Comparison of ENCODE assay signal across 1 cellular context in genomic region chr1:154843913-154844681, GRCh38.
TF ChIP-seq lines count a peak whose summit lies in the region.

No MANE protein-coding gene starts in this region.

TF ChIP-seq in GM12878, 131 proteins besides CTCF, POLR2A, EP300 and RAD21 (continued from another document):
- TF ChIP-seq ZBTB40 (IDR thresholded peaks at IDR 0.05; ENCODE audit: borderline replicate concordance), result no peak
- no peak for TF ChIP-seq POLR2AphosphoS2 (IDR thresholded peaks at IDR 0.05; ENCODE audit: low read depth, low read length)
- peak; percentile 34; the same call in 1 of the 2 replicates for TF ChIP-seq IKZF1 (conservative IDR thresholded peaks at IDR 0.05)
- no peak for TF ChIP-seq HDAC2 (IDR thresholded peaks at IDR 0.05)
- 0 out of 4 replicates have a peak, but pooled peaks of 1 of the 2 experiments have one; percentile 36 for TF ChIP-seq IKZF2 (IDR thresholded peaks at IDR 0.05)
- TF ChIP-seq ZNF622 (IDR thresholded peaks at IDR 0.05), result no peak
- no peak for TF ChIP-seq ZBED1 (IDR thresholded peaks at IDR 0.05; ENCODE audit: borderline replicate concordance)
- 0 out of 2 replicates have a peak, but pooled peaks have one; percentile 4 for TF ChIP-seq RUNX3 (IDR thresholded peaks at IDR 0.05; ENCODE audit: low read length)
- TF ChIP-seq ZNF207 (IDR thresholded peaks at IDR 0.05; ENCODE audit: borderline replicate concordance), result peak; percentile 31; the same call in 1 of the 2 replicates
- no peak for TF ChIP-seq YY1 (IDR thresholded peaks at IDR 0.05; ENCODE audit: low read depth, low read length)
- TF ChIP-seq IRF4 (IDR thresholded peaks at IDR 0.05; ENCODE audit: low read depth, low read length), result peak; percentile 37; the same call in 1 of the 2 replicates
- TF ChIP-seq SMAD1 (IDR thresholded peaks at IDR 0.05; ENCODE audit: low read depth, partially characterized antibody), result no peak
- TF ChIP-seq PAX5 (IDR thresholded peaks at IDR 0.05; ENCODE audit: borderline replicate concordance, low read depth, low read length), result 0 out of 2 replicates have a peak, but pooled peaks have one; percentile 7
- TF ChIP-seq POU2F2 (IDR thresholded peaks at IDR 0.05; ENCODE audit: borderline replicate concordance, low read depth, low read length), result peak; percentile 97
- peak in 1 of 2 experiments; percentile 12; a peak in 1 of 4 replicates for TF ChIP-seq BHLHE40 (IDR thresholded peaks at IDR 0.05; ENCODE audit: borderline replicate concordance in 1 of 2, low read depth in 2 of 2, low read length in 1 of 2)
- TF ChIP-seq MEF2B (IDR thresholded peaks at IDR 0.05; ENCODE audit: partially characterized antibody, poor library complexity, severe bottlenecking), result peak; percentile 63
- TF ChIP-seq RELB (IDR thresholded peaks at IDR 0.05; ENCODE audit: low read depth), result 0 out of 2 replicates have a peak, but pooled peaks have one; percentile 22
